In genomic region chr2:95753812-95754610, GRCh38 we compare ENCODE assay signal across 3 cellular contexts.
TF ChIP-seq lines count a peak whose summit lies in the region.

No MANE protein-coding gene starts in this region.

TF ChIP-seq in IMR-90, 13 proteins besides CTCF, POLR2A, EP300 and RAD21:
- peak; percentile 86 for TF ChIP-seq MAFK (IDR thresholded peaks at IDR 0.05; ENCODE audit: low read depth, low read length)

TF ChIP-seq in K562, 482 proteins besides CTCF, POLR2A, EP300 and RAD21:
- TF ChIP-seq C11orf30 (IDR thresholded peaks at IDR 0.05; ENCODE audit: low read depth) (peak; percentile 86), MAFK (IDR thresholded peaks at IDR 0.05; ENCODE audit: low read length) (peak; percentile 77), MAFF (IDR thresholded peaks at IDR 0.05; ENCODE audit: low read length) (peak; percentile 76), MAFG (tag; conservative IDR thresholded peaks at IDR 0.05) (peak; percentile 85), ZNF316 (IDR thresholded peaks at IDR 0.05) (peak; percentile 94)
TF ChIP-seq in K562: peak in this region for 5; not testable (repeated sequence) for 477.

TF ChIP-seq in HepG2, 621 proteins besides CTCF, POLR2A, EP300 and RAD21 (continued from another document):
- peak; percentile 93 to 94 for TF ChIP-seq MAFK (conservative IDR thresholded peaks at IDR 0.05 in 1 of 2, IDR thresholded peaks at IDR 0.05 in 1 of 2; ENCODE audit: low read length in 2 of 2)
